22 cellular contexts compared by ENCODE assay signal in genomic region chr16:79543219-79543618, GRCh38. TPM values are rescaled to one million over a fixed set of nuclear protein-coding genes. Genes with fewer than 3 reads are reported as not detected.
"Had no signal": no experiment of that assay in that cellular context is flagged by ENCODE, and none has a peak within 500 bp of the region (broad histone marks: within the 10 kb centered on the region; RNA-seq: fewer than 3 reads in every experiment).

No MANE protein-coding gene starts in this region.

- H3K4me3 ChIP-seq: SJCRH30 had no signal

- H3K27ac Mint-ChIP-seq: activated CD4-positive, alpha-beta T cell treated with anti-CD3 and anti-CD28 coated beads for 36 hours; activated CD8-positive, alpha-beta T cell treated with anti-CD3 and anti-CD28 coated beads for 36 hours; activated naive CD4-positive, alpha-beta T cell treated with anti-CD3 and anti-CD28 coated beads, Interleukin-2, amount 10 ng/mL, durations not matched to agents 7 days and 5 days; activated naive CD8-positive, alpha-beta T cell treated with anti-CD3 and anti-CD28 coated beads for 36 hours; activated T-cell treated with anti-CD3 and anti-CD28 coated beads, Interleukin-2, amount 50 U/mL, for 72 hours; activated T-helper 2 cell treated with anti-CD3 and anti-CD28 coated beads, Interferon-gamma antibody, Interleukin-2, Interleukin-4, amounts not matched to agents 10 μg/mL and 5 μg/mL and 100 μg/mL, durations not matched to agents 14 hours and 24 hours and 36 hours had no signal

- H3K9me3 Mint-ChIP-seq: activated CD8-positive, alpha-beta T cell treated with anti-CD3 and anti-CD28 coated beads for 36 hours; activated naive CD4-positive, alpha-beta T cell treated with anti-CD3 and anti-CD28 coated beads, Interleukin-2, amount 10 ng/mL, durations not matched to agents 7 days and 5 days; activated naive CD8-positive, alpha-beta T cell treated with anti-CD3 and anti-CD28 coated beads for 36 hours; activated T-cell treated with anti-CD3 and anti-CD28 coated beads, Interleukin-2, amount 50 U/mL, for 72 hours; activated T-helper 2 cell treated with anti-CD3 and anti-CD28 coated beads, Interferon-gamma antibody, Interleukin-2, Interleukin-4, amounts not matched to agents 10 μg/mL and 5 μg/mL and 100 μg/mL, durations not matched to agents 14 hours and 24 hours and 36 hours had no signal

- H3K4me3 Mint-ChIP-seq: activated CD4-positive, alpha-beta T cell treated with anti-CD3 and anti-CD28 coated beads for 36 hours; activated CD8-positive, alpha-beta T cell treated with anti-CD3 and anti-CD28 coated beads for 36 hours; activated naive CD4-positive, alpha-beta T cell treated with anti-CD3 and anti-CD28 coated beads, Interleukin-2, amount 10 ng/mL, durations not matched to agents 7 days and 5 days; activated naive CD8-positive, alpha-beta T cell treated with anti-CD3 and anti-CD28 coated beads for 36 hours; activated T-cell treated with anti-CD3 and anti-CD28 coated beads, Interleukin-2, amount 50 U/mL, for 72 hours had no signal

- H3K36me3 ChIP-seq: SJCRH30 had no signal

- ATAC-seq: activated CD4-positive, alpha-beta T cell treated with anti-CD3 and anti-CD28 coated beads for 36 hours; activated CD8-positive, alpha-beta T cell treated with anti-CD3 and anti-CD28 coated beads for 36 hours; activated T-cell treated with anti-CD3 and anti-CD28 coated beads, Interleukin-2, amount 50 U/mL, for 72 hours had no signal

- H3K27me3 ChIP-seq: SJCRH30 had no signal

- H3K4me1 Mint-ChIP-seq: activated CD4-positive, alpha-beta T cell treated with anti-CD3 and anti-CD28 coated beads for 36 hours; activated naive CD4-positive, alpha-beta T cell treated with anti-CD3 and anti-CD28 coated beads, Interleukin-2, amount 10 ng/mL, durations not matched to agents 7 days and 5 days; activated naive CD8-positive, alpha-beta T cell treated with anti-CD3 and anti-CD28 coated beads for 36 hours had no signal

- DNase-seq: activated CD4-positive, alpha-beta T cell treated with anti-CD3 and anti-CD28 coated beads for 36 hours; activated CD4-positive, alpha-beta T cell treated with anti-CD3 and anti-CD28 coated beads, Interleukin-2, amount 50 U/mL, for 1 hour; activated CD8-positive, alpha-beta memory T cell treated with anti-CD3 and anti-CD28 coated beads, Interleukin-2, amount 50 U/mL, for 4 hours; activated CD8-positive, alpha-beta T cell treated with anti-CD3 and anti-CD28 coated beads for 36 hours; activated gamma-delta T cell treated with Interleukin-2 at 50 U/mL for 16 hours; activated naive CD4-positive, alpha-beta T cell treated with anti-CD3 and anti-CD28 coated beads, Interleukin-2, amount 10 ng/mL, durations not matched to agents 7 days and 5 days; activated naive CD8-positive, alpha-beta T cell treated with anti-CD3 and anti-CD28 coated beads for 36 hours; activated T-cell treated with anti-CD3 and anti-CD28 coated beads, Interleukin-2, amount 50 U/mL, for 72 hours; Kasumi-1; KBM-7; NCI-H1417 treated with DMSO at 0.1 percent for 48 hours; NCI-H1694; NCI-H2081; NCI-H446 treated with DMSO at 0.1 percent for 48 hours; NCI-H524 treated with DMSO at 0.1 percent for 48 hours; NCI-H748 treated with DMSO at 0.1 percent for 48 hours; SJCRH30; SK-N-SH; T-helper 1 cell had no signal

- H3K9me3 ChIP-seq: SJCRH30, SK-N-SH had no signal

- H3K27me3 Mint-ChIP-seq: activated naive CD8-positive, alpha-beta T cell treated with anti-CD3 and anti-CD28 coated beads for 36 hours had no signal

- H3K27ac ChIP-seq: SJCRH30, VCaP had no signal

- H3K36me3 Mint-ChIP-seq: activated naive CD4-positive, alpha-beta T cell treated with anti-CD3 and anti-CD28 coated beads, Interleukin-2, amount 10 ng/mL, durations not matched to agents 7 days and 5 days; activated naive CD8-positive, alpha-beta T cell treated with anti-CD3 and anti-CD28 coated beads for 36 hours had no signal

- H3K9ac ChIP-seq: SK-N-SH had no signal

- H3K4me1 ChIP-seq: SJCRH30 had no signal

RNA-seq across cellular contexts. Expression of gene MAF, which starts 57.3 kb away (rescaled TPM):
- total RNA-seq: OCI-LY7 had no signal
